In the genomic region with DNA sequence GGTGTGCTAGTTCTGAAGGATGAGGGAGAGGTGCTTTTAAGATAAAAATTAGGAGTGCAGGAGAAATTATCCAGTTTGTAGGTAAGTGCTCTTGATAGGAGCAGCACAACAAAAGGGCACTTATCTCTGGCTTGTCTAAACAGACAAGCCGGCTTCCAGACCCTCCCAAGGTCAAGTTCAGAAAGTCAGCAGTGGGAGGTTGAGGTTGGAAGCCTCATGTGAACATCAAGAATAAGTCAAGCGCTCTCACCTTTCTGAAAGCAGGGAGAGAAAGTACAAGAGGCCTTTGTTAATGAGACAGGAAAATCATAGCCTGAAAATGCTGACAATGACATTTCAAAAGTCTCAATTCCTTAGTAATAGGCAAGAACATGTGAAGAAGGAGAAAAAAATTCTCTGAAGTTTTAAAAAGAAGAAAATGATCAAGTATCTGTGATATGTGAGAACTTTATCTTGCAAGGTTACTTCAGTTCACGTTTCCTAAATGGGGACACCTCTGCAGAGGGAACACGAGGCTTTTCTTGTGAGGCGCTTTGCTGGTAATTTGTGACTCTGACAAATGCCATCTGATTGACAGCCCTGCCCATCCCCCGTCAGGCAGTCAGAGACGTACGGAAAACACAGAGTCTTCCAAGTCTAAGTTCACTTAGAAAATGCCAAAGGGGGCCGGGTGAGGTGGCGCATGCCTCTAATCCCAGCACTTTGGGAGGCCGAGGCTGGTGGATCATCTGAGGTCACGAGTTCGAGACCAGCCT, we compare ENCODE assay signal across 15 cellular contexts.
"Had no signal": no experiment of that assay in that cellular context is flagged by ENCODE, and none has a peak within 500 bp of the region (broad histone marks: within the 10 kb centered on the region; RNA-seq: fewer than 3 reads in every experiment).

No MANE protein-coding gene starts in this region.

- H3K36me3 ChIP-seq: brain microvascular endothelial cell, right atrium auricular region, tibial artery, vagina had no signal

- FAIRE-seq: small intestine, TTC549 had no signal

- H3K27me3 ChIP-seq: brain microvascular endothelial cell, right atrium auricular region, tibial artery, vagina had no signal

- H3K4me3 ChIP-seq: lung, right atrium auricular region, tibial artery, vagina had no signal

- DNase-seq: activated CD4-positive, CD25-positive, alpha-beta regulatory T cell; activated effector memory CD4-positive, alpha-beta T cell treated with anti-CD3 and anti-CD28 coated beads, Interleukin-2, amount 50 U/mL, for 16 hours; activated naive CD8-positive, alpha-beta T cell treated with anti-CD3 and anti-CD28 coated beads for 36 hours; activated T-cell treated with anti-CD3 and anti-CD28 coated beads, Interleukin-2, amount 50 U/mL, for 4 hours; brain microvascular endothelial cell; dermis blood vessel endothelial cell; immature natural killer cell; naive thymus-derived CD4-positive, alpha-beta T cell; small intestine; tibial artery had no signal

- H3K9me3 ChIP-seq: right atrium auricular region, tibial artery, vagina had no signal

- H3K27ac ChIP-seq: brain microvascular endothelial cell, right atrium auricular region, tibial artery, vagina had no signal

- ATAC-seq: activated T-cell treated with anti-CD3 and anti-CD28 coated beads, Interleukin-2, amount 50 U/mL, for 4 hours; esophagus mucosa; naive thymus-derived CD4-positive, alpha-beta T cell had no signal
